Comparison of ENCODE assay signal across 11 cellular contexts in genomic region chr2:172430027-172430426, GRCh38. TPM values are rescaled to one million over a fixed set of nuclear protein-coding genes. Genes with fewer than 3 reads are reported as not detected.
DNase-seq lines count a peak whose midpoint lies in the region; ATAC-seq and TF ChIP-seq lines count a peak whose summit lies in the region.
"Had no signal": no experiment of that assay in that cellular context is flagged by ENCODE, and none has a peak within 500 bp of the region (broad histone marks: within the 10 kb centered on the region; RNA-seq: fewer than 3 reads in every experiment).

No MANE protein-coding gene starts in this region.

- H3K4me1 ChIP-seq in heart left ventricle (peaks cover 0 to 73% (median 33%) of the 10 kb centered on the region in 12 donors), colonic mucosa (peaks cover 15% of the 10 kb centered on the region), mucosa of stomach (ENCODE audit: control insufficient read depth, insufficient read depth, low read length) (peaks cover 53% of the 10 kb centered on the region), upper lobe of left lung (peaks cover 21 to 57% (median 40%) of the 10 kb centered on the region in 4 donors)

- no peaks in the 10 kb centered on the region for H3K36me3 ChIP-seq in heart left ventricle
- no peaks in the 10 kb centered on the region for H3K36me3 ChIP-seq in colonic mucosa
- H3K36me3 ChIP-seq in mucosa of stomach (ENCODE audit: control insufficient read depth, insufficient read depth, low read length): no peaks in the 10 kb centered on the region
- no peaks in the 10 kb centered on the region for H3K36me3 ChIP-seq in upper lobe of left lung

- no peak for ATAC-seq in heart left ventricle
- ATAC-seq in Right ventricle myocardium inferior: no peak
- no peak for ATAC-seq in upper lobe of left lung (ENCODE audit: low FRiP score in 2 of 2)
- ATAC-seq in HG03521 (IDR thresholded peaks at IDR 0.05; ENCODE audit: unreplicated experiment): no peak
- no peak for ATAC-seq in GM21576 (IDR thresholded peaks at IDR 0.05; ENCODE audit: unreplicated experiment)
- ATAC-seq: activated CD8-positive, alpha-beta T cell treated with anti-CD3 and anti-CD28 coated beads for 36 hours had no signal

- no peak for TF ChIP-seq POLR2A in heart left ventricle (IDR thresholded peaks at IDR 0.05)
- no peak for TF ChIP-seq POLR2A in upper lobe of left lung (IDR thresholded peaks at IDR 0.05)

- H3K27me3 ChIP-seq in heart left ventricle: peaks cover 0 to 24% (median 0%) of the 10 kb centered on the region in 9 donors
- no peaks in the 10 kb centered on the region for H3K27me3 ChIP-seq in colonic mucosa
- H3K27me3 ChIP-seq in mucosa of stomach (ENCODE audit: control insufficient read depth, insufficient read depth, low read length): no peaks in the 10 kb centered on the region
- H3K27me3 ChIP-seq in upper lobe of left lung: no peaks in the 10 kb centered on the region

- no peak for TF ChIP-seq EP300 in upper lobe of left lung (IDR thresholded peaks at IDR 0.05)

- WGBS in heart left ventricle, 4 donors: 50 to 71% (median 65%) methylated on average over 1 of the region's 1 CpG
- 59 to 60% methylated on average over 1 of the region's 1 CpG for WGBS in upper lobe of left lung, 2 donors

- H3K9ac ChIP-seq in colonic mucosa (ENCODE audit: low read depth in 2 of 2, low read length in 2 of 2) (peak overlapping the region; percentile 46 to 97), mucosa of stomach (ENCODE audit: low read length) (peak overlapping the region; percentile 92)

- no peak for DNase-seq in heart left ventricle
- no peak for DNase-seq in Right ventricle myocardium inferior (ENCODE audit: missing footprints)
- DNase-seq in colonic mucosa: no peak
- no peak for DNase-seq in upper lobe of left lung
- no peak for DNase-seq in glomerular visceral epithelial cell (ENCODE audit: extremely low spot score)
- DNase-seq: activated CD8-positive, alpha-beta T cell treated with anti-CD3 and anti-CD28 coated beads for 36 hours; NCI-H1436; T-helper 1 cell had no signal

- H3K9me3 ChIP-seq in heart left ventricle (no peaks in the 10 kb centered on the region), colonic mucosa (no peaks in the 10 kb centered on the region), mucosa of stomach (ENCODE audit: control insufficient read depth, low read length) (no peaks in the 10 kb centered on the region), upper lobe of left lung (no peaks in the 10 kb centered on the region)

- peak overlapping the region in 11 of 12 donors; percentile 17 to 95 (median 86) for H3K4me3 ChIP-seq in heart left ventricle
- H3K4me3 ChIP-seq in colonic mucosa: peak overlapping the region; percentile 86
- H3K4me3 ChIP-seq in mucosa of stomach (ENCODE audit: low read length): peak overlapping the region; percentile 72
- peak overlapping the region in 3 of 4 donors; percentile 63 to 93 (median 89) for H3K4me3 ChIP-seq in upper lobe of left lung

- intact Hi-C loops in heart left ventricle (cut with DNase I) (loop anchor here in 2 of 10 donors (2.0 kb wide), 1 partner anchor 33 kb away; no protein-coding TSS in a partner anchor), Right ventricle myocardium inferior (cut with DNase I) (no loop called here), colonic mucosa (cut with DNase I) (no loop called here)

- H3K27ac ChIP-seq in heart left ventricle: peak overlapping the region in 11 of 12 donors; percentile 79 to 95 (median 92)
- H3K27ac ChIP-seq in colonic mucosa: peak overlapping the region; percentile 97
- peak overlapping the region in 2 of 4 donors; percentile 83 to 87 for H3K27ac ChIP-seq in upper lobe of left lung

- TF ChIP-seq CTCF in heart left ventricle (IDR thresholded peaks at IDR 0.05) (no peak), colonic mucosa (IDR thresholded peaks at IDR 0.05) (no peak), upper lobe of left lung (IDR thresholded peaks at IDR 0.05) (no peak)

RNA-seq across cellular contexts. Expression of gene ITGA6, which starts 2.6 kb away (rescaled TPM):
- 10 to 100 TPM; 40.5 to 84.8 (median 51.2) TPM for total RNA-seq in heart left ventricle
- 10 to 100 TPM; 11.8 to 37.2 TPM for polyA plus RNA-seq in heart left ventricle
- 44.7 TPM for total RNA-seq in Right ventricle myocardium inferior
- 100 to 1,000 TPM; 174 to 186 TPM for total RNA-seq in colonic mucosa
- total RNA-seq in upper lobe of left lung: 10 to 100 TPM; 38.1 to 99.7 (median 57.9) TPM
